ENCODE assay signal across 14 cellular contexts in genomic region chr9:95757026-95757425, GRCh38.
A peak's percentile ranks its signal among the peaks of the same experiment; 100 is the strongest.
DNase-seq lines count a peak whose midpoint lies in the region; ATAC-seq and TF ChIP-seq lines count a peak whose summit lies in the region.
"Had no signal": no experiment of that assay in that cellular context is flagged by ENCODE, and none has a peak within 500 bp of the region (broad histone marks: within the 10 kb centered on the region; RNA-seq: fewer than 3 reads in every experiment).

No MANE protein-coding gene starts in this region.

- TF ChIP-seq CTCF in cardiac fibroblast (IDR thresholded peaks at IDR 0.05; ENCODE audit: low read depth, low read length) (no peak), right atrium auricular region (IDR thresholded peaks at IDR 0.05) (no peak), testis (IDR thresholded peaks at IDR 0.05) (no peak), foreskin fibroblast (IDR thresholded peaks at IDR 0.05; ENCODE audit: low read depth, low read length) (no peak), H9 (conservative IDR thresholded peaks at IDR 0.05) (no peak)

- H3K79me2 ChIP-seq in H9 (ENCODE audit: insufficient read depth, low read length), result no peaks in the 10 kb centered on the region

- peaks cover 14% of the 10 kb centered on the region for H3K27me3 Mint-ChIP-seq in stimulated activated naive CD8-positive, alpha-beta T cell treated with anti-CD3 and anti-CD28 coated beads, Interleukin-15, amount 100 ng/mL, for 72 hours
- peaks cover 48% of the 10 kb centered on the region for H3K27me3 Mint-ChIP-seq in H9 (ENCODE audit: low read depth)

- H4K8ac ChIP-seq in H9 (replicated peaks; ENCODE audit: insufficient read length, low read depth, low read length), result no peak overlapping the region

- H4K91ac ChIP-seq in H9 (ENCODE audit: insufficient read length, low read depth, low read length), result no peak overlapping the region

- TF ChIP-seq POLR2A in testis (IDR thresholded peaks at IDR 0.05), result no peak

- H3K23ac ChIP-seq in H9 (ENCODE audit: insufficient read length, low read depth, low read length), result no peak overlapping the region

- peaks cover 0 to 34% of the 10 kb centered on the region in 2 donors for H3K4me1 ChIP-seq in right atrium auricular region
- H3K4me1 ChIP-seq in testis, result peaks cover 44% of the 10 kb centered on the region
- peaks cover 9% of the 10 kb centered on the region for H3K4me1 ChIP-seq in H9 (ENCODE audit: insufficient read depth, low read length)

- no peaks in the 10 kb centered on the region for H3K36me3 Mint-ChIP-seq in H9 (ENCODE audit: insufficient read depth in 1 of 3, low read depth in 3 of 3)
- H3K36me3 Mint-ChIP-seq: stimulated activated naive B cell treated with anti-CD40 and anti-IgM and Interleukin-4, amounts not matched to agents 10 μg/mL and 1 μg/mL and 100 μg/mL, for 72 hours had no signal

- no peak overlapping the region for H2AFZ ChIP-seq in H9 (ENCODE audit: low read length)

- H3K36me3 ChIP-seq in right atrium auricular region (no peaks in the 10 kb centered on the region), testis (ENCODE audit: low read depth, missing control alignments) (no peaks in the 10 kb centered on the region)

- H3K56ac ChIP-seq in H9 (ENCODE audit: insufficient read length, low read depth, low read length), result no peak overlapping the region

- DNase-seq in HS-5 (ENCODE audit: low read depth) (peak; percentile 20), cardiac fibroblast (ENCODE audit: low read depth in 2 of 2) (peak; percentile 94 to 95), right atrium auricular region (ENCODE audit: low spot score) (no peak), testis (no peak), foreskin fibroblast (no peak), H9 (no peak)
- DNase-seq in stimulated activated naive CD8-positive, alpha-beta T cell treated with anti-CD3 and anti-CD28 coated beads, Interleukin-15, amount 100 ng/mL, for 72 hours, result no peak
- DNase-seq: activated CD8-positive, alpha-beta memory T cell treated with anti-CD3 and anti-CD28 coated beads, Interleukin-2, amount 50 U/mL, for 48 hours; NCI-H446 treated with DMSO at 0.1 percent for 48 hours; stimulated activated naive B cell treated with anti-CD40 and anti-IgM and Interleukin-4, amounts not matched to agents 10 μg/mL and 1 μg/mL and 100 μg/mL, for 72 hours had no signal

- no peak overlapping the region for H2BK15ac ChIP-seq in H9 (ENCODE audit: low read depth, low read length)

- no peak overlapping the region for H3T11ph ChIP-seq in H9 (ENCODE audit: low read length)

- no peak overlapping the region for H2BK120ac ChIP-seq in H9 (ENCODE audit: low read depth, low read length, poor library complexity, severe bottlenecking)

- intact Hi-C loops in testis (cut with DNase I; ENCODE audit: low total_unique reads), result no loop called here

- ATAC-seq in stimulated activated naive CD8-positive, alpha-beta T cell treated with anti-CD3 and anti-CD28 coated beads, Interleukin-15, amount 100 ng/mL, for 72 hours, result no peak
- no peak for ATAC-seq in activated CD4-positive, CD25-positive, alpha-beta regulatory T cell treated with anti-CD3 and anti-CD28 coated beads, Interleukin-2, amount 50 U/mL, for 24 hours
- ATAC-seq: K562 had no signal

- H3K9ac ChIP-seq in H9 (ENCODE audit: extremely low read depth, insufficient read length, low read length), result no peak overlapping the region

- H3K4me3 ChIP-seq in cardiac fibroblast (replicated peaks in 1 of 2; ENCODE audit: low read depth in 2 of 2, low read length in 2 of 2) (no peak overlapping the region), right atrium auricular region (no peak overlapping the region), testis (no peak overlapping the region), foreskin fibroblast (ENCODE audit: low read depth in 1 of 2, low read length in 2 of 2) (no peak overlapping the region)
- H3K4me3 ChIP-seq: K562, skin epidermis had no signal

- H3K79me1 ChIP-seq in H9 (ENCODE audit: insufficient read depth, low read depth, low read length, poor library complexity, severe bottlenecking), result no peaks in the 10 kb centered on the region

- 34 to 45% methylated on average over 4 of the region's 4 CpGs for WGBS in testis, 2 donors
- no CpG with 5 or more reads among the region's 4 CpGs for WGBS in H9 (ENCODE audit: extremely low coverage, insufficient read length, low lambda C conversion rate)

- no peak overlapping the region for H3K27ac Mint-ChIP-seq in stimulated activated naive CD8-positive, alpha-beta T cell treated with anti-CD3 and anti-CD28 coated beads, Interleukin-15, amount 100 ng/mL, for 72 hours
- no peak overlapping the region for H3K27ac Mint-ChIP-seq in H9
- H3K27ac Mint-ChIP-seq: stimulated activated naive B cell treated with anti-CD40 and anti-IgM and Interleukin-4, amounts not matched to agents 10 μg/mL and 1 μg/mL and 100 μg/mL, for 72 hours; T-helper 2 cell treated with Interferon-gamma antibody and Interleukin-4, amounts not matched to agents 5 μg/mL and 100 μg/mL, for 36 hours had no signal

- no peak overlapping the region for H3K14ac ChIP-seq in H9 (ENCODE audit: insufficient read depth, low read length)

- H2BK5ac ChIP-seq in H9 (ENCODE audit: insufficient read length, low read length), result no peak overlapping the region

- H3K4me1 Mint-ChIP-seq in stimulated activated naive CD8-positive, alpha-beta T cell treated with anti-CD3 and anti-CD28 coated beads, Interleukin-15, amount 100 ng/mL, for 72 hours, result peaks cover 2% of the 10 kb centered on the region
- H3K4me1 Mint-ChIP-seq in H9, result peaks cover 51 to 54% of the 10 kb centered on the region in 2 experiments
- H3K4me1 Mint-ChIP-seq: stimulated activated naive B cell treated with anti-CD40 and anti-IgM and Interleukin-4, amounts not matched to agents 10 μg/mL and 1 μg/mL and 100 μg/mL, for 72 hours had no signal

- H2BK12ac ChIP-seq in H9 (ENCODE audit: insufficient read length, low read depth, low read length), result no peak overlapping the region

- H3K23me2 ChIP-seq in H9 (ENCODE audit: insufficient read length, low read depth, low read length, poor library complexity, severe bottlenecking), result no peaks in the 10 kb centered on the region

- H3K4me2 ChIP-seq in H9 (ENCODE audit: insufficient read depth, insufficient read length, low read length), result no peak overlapping the region

- H3K27me3 ChIP-seq in right atrium auricular region, result no peaks in the 10 kb centered on the region
- no peaks in the 10 kb centered on the region for H3K27me3 ChIP-seq in testis
- H3K27me3 ChIP-seq in H9 (ENCODE audit: insufficient read depth, low read length), result peaks cover 9% of the 10 kb centered on the region; the same call in 1 of the 2 replicates

- H3K9me3 Mint-ChIP-seq in stimulated activated naive CD8-positive, alpha-beta T cell treated with anti-CD3 and anti-CD28 coated beads, Interleukin-15, amount 100 ng/mL, for 72 hours, result no peaks in the 10 kb centered on the region
- no peaks in the 10 kb centered on the region; a peak in 1 of 5 replicates for H3K9me3 Mint-ChIP-seq in H9
- H3K9me3 Mint-ChIP-seq: stimulated activated naive B cell treated with anti-CD40 and anti-IgM and Interleukin-4, amounts not matched to agents 10 μg/mL and 1 μg/mL and 100 μg/mL, for 72 hours; T-helper 2 cell treated with Interferon-gamma antibody and Interleukin-4, amounts not matched to agents 5 μg/mL and 100 μg/mL, for 36 hours had no signal

- no peak overlapping the region for H3K4ac ChIP-seq in H9 (ENCODE audit: low read depth, low read length)

- H2BK20ac ChIP-seq in H9 (ENCODE audit: low read depth, low read length, poor library complexity, severe bottlenecking), result no peak overlapping the region

- H2AK5ac ChIP-seq in H9 (ENCODE audit: insufficient read length, low read length), result no peak overlapping the region

- H3K27ac ChIP-seq in right atrium auricular region, result peak overlapping the region; percentile 31 to 35
- peak overlapping the region; percentile 16 to 58 for H3K27ac ChIP-seq in testis
- H3K27ac ChIP-seq in H9 (ENCODE audit: insufficient read length, low read depth, low read length), result no peak overlapping the region

- no peak overlapping the region for H3K4me3 Mint-ChIP-seq in stimulated activated naive CD8-positive, alpha-beta T cell treated with anti-CD3 and anti-CD28 coated beads, Interleukin-15, amount 100 ng/mL, for 72 hours
- H3K4me3 Mint-ChIP-seq in H9, result no peak overlapping the region
- H3K4me3 Mint-ChIP-seq: stimulated activated naive B cell treated with anti-CD40 and anti-IgM and Interleukin-4, amounts not matched to agents 10 μg/mL and 1 μg/mL and 100 μg/mL, for 72 hours; T-helper 2 cell treated with Interferon-gamma antibody and Interleukin-4, amounts not matched to agents 5 μg/mL and 100 μg/mL, for 36 hours had no signal

- no peaks in the 10 kb centered on the region for H4K20me1 ChIP-seq in H9 (ENCODE audit: control insufficient read depth, insufficient read depth, insufficient read length)

- H3K9me3 ChIP-seq in right atrium auricular region (no peaks in the 10 kb centered on the region), testis (no peaks in the 10 kb centered on the region), H9 (ENCODE audit: control insufficient read depth, low read depth, low read length) (no peaks in the 10 kb centered on the region)

- H4K5ac ChIP-seq in H9 (ENCODE audit: insufficient read length, low read depth, low read length), result no peak overlapping the region

- H3K18ac ChIP-seq in H9 (ENCODE audit: insufficient read length, low read depth, low read length), result no peak overlapping the region

Comparison
In these comparisons a context has a peak if more than half of its experiments do, and no peak if none do; other contexts are left out.
1. DNase-seq: peak in HS-5 (single experiment) and cardiac fibroblast (2 of 2); none in right atrium auricular region (single experiment), testis (single experiment), stimulated activated naive CD8-positive, alpha-beta T cell treated with anti-CD3 and anti-CD28 coated beads, Interleukin-15, amount 100 ng/mL, for 72 hours (0 of 2), foreskin fibroblast (0 of 2) and H9 (single experiment).